In the genomic region with DNA sequence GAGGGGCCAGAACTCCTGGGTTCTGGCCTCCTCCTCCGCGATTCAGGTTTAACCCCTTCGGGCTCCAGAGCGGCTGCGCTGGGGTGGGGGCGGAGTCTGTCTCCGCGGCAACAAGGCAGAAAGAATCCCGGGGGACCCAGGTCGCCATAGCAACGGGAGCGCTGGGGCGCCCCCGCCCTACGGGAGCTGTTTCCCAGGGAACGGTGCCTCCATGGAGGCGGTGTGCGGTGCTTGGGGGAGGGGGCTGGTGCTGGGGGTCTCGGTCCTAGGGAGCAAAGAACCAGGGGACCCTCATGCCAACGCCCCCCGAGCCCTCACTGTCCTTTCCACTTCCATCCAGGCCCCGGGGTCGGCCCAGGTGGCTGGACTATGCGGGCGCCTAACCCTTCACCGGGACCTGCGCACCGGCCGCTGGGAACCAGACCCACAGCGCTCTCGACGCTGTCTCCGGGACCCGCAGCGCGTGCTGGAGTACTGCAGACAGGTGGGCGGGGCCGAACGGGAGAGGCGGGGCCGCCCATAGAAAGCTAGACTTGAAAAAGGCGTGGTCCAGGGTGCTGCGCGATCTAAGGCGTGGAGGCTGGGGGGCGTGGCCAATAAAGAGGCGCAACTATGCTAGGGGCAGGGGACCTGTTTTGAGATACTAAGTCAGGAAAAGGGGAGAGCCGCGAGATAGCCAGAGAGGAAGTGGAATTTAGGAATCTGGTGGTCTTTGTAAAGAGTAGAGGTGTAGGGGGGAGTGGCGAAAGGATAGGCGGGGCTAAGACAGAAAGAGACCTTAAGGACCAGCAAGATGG, we compare ENCODE assay signal across 9 cellular contexts. TPM values are rescaled to one million over a fixed set of nuclear protein-coding genes. Genes with fewer than 3 reads are reported as not detected.
DNase-seq lines count a peak whose midpoint lies in the region; ATAC-seq and TF ChIP-seq lines count a peak whose summit lies in the region.
"Had no signal": no experiment of that assay in that cellular context is flagged by ENCODE, and none has a peak within 500 bp of the region (broad histone marks: within the 10 kb centered on the region; RNA-seq: fewer than 3 reads in every experiment).

No MANE protein-coding gene starts in this region.

- no peak for TF ChIP-seq POLR2A in Peyer's patch (IDR thresholded peaks at IDR 0.05)

- ATAC-seq in GM21825 (IDR thresholded peaks at IDR 0.05; ENCODE audit: unreplicated experiment) = no peak

- peaks cover 23% of the 10 kb centered on the region for H3K4me1 Mint-ChIP-seq in neural crest cell

- H3K27me3 ChIP-seq in GM06990 (replicated peaks; ENCODE audit: control insufficient read depth, insufficient read depth, low read length) (peaks cover 2% of the 10 kb centered on the region), Peyer's patch (no peaks in the 10 kb centered on the region)

- H3K4me3 Mint-ChIP-seq in neural crest cell = peak overlapping the region; percentile 90

- H3K9me3 Mint-ChIP-seq in neural crest cell = no peaks in the 10 kb centered on the region

- TF ChIP-seq CTCF in GM06990 (IDR thresholded peaks at IDR 0.05; ENCODE audit: insufficient read depth, low read length, poor library complexity, severe bottlenecking) (no peak), Peyer's patch (IDR thresholded peaks at IDR 0.05) (no peak), neural crest cell (conservative IDR thresholded peaks at IDR 0.05) (no peak)

- H3K27me3 Mint-ChIP-seq in neural crest cell (ENCODE audit: low read depth) = no peaks in the 10 kb centered on the region

- no peaks in the 10 kb centered on the region for H3K9me3 ChIP-seq in Peyer's patch

- H3K36me3 ChIP-seq in GM06990 (ENCODE audit: control insufficient read depth, insufficient read depth, low read length) (no peaks in the 10 kb centered on the region), Peyer's patch (no peaks in the 10 kb centered on the region)

- peak overlapping the region; percentile 94 for H3K27ac Mint-ChIP-seq in neural crest cell (ENCODE audit: unreplicated experiment)

- peaks cover 0 to 20% (median 18%) of the 10 kb centered on the region in 4 donors for H3K4me1 ChIP-seq in Peyer's patch

- peaks cover 2% of the 10 kb centered on the region for H3K36me3 Mint-ChIP-seq in neural crest cell (ENCODE audit: low read depth)

- H3K4me3 ChIP-seq in GM06990 (replicated peaks; ENCODE audit: low read depth, low read length) = peak overlapping the region; percentile 21
- peak overlapping the region in 3 of 4 donors; percentile 29 to 56 (median 55) for H3K4me3 ChIP-seq in Peyer's patch

- peak; percentile 93 for DNase-seq in GM06990 (ENCODE audit: extremely low read depth, insufficient read length)
- DNase-seq in Kasumi-1 (lab: John Stamatoyannopoulos, UW) = peak; percentile 10 to 13
- DNase-seq in Peyer's patch = peak; percentile 65 to 83 (median 67)
- DNase-seq in activated T-helper 1 cell treated with Interleukin-2 at 50 U/mL for 16 hours (ENCODE audit: low read depth) = peak; percentile 54
- DNase-seq in fibroblast of gingiva (ENCODE audit: low read depth) = peak; percentile 18
- DNase-seq in neural crest cell (ENCODE audit: low read depth, low spot score) = peak; percentile 84
- DNase-seq in superior temporal gyrus (ENCODE audit: extremely low spot score) = peak; percentile 82

- no peak overlapping the region for H3K27ac ChIP-seq in Peyer's patch

RNA-seq across cellular contexts. Expression of a gene that starts 1.2 kb away (rescaled TPM):
- total RNA-seq in Peyer's patch (1 to 10 TPM in 3 of 4 donors, under 1 TPM in 1; 0.53 to 8.3 (median 1.7) TPM), neural crest cell (140 and 143 TPM in 2 replicates)

RNA-seq across cellular contexts. Expression of a gene that starts 12.8 kb away (rescaled TPM):
- total RNA-seq in Peyer's patch = 1 to 10 TPM in 1 of 4 donors, not detected in 3; 1.7 TPM
- 4.5 and 5.2 TPM in 2 replicates for total RNA-seq in neural crest cell
- total RNA-seq: skeletal muscle tissue had no signal

RNA-seq across cellular contexts. Expression of a gene that starts 17.2 kb away (rescaled TPM):
- not detected for total RNA-seq in Peyer's patch
- total RNA-seq in neural crest cell = not detected in 2 replicates

RNA-seq across cellular contexts. Expression of a gene that starts 30.8 kb away (rescaled TPM):
- total RNA-seq in Peyer's patch (10 to 100 TPM in 3 of 4 donors, 1 to 10 TPM in 1; 8.4 to 38.0 (median 23.6) TPM), neural crest cell (6.4 and 8.0 TPM in 2 replicates)

RNA-seq across cellular contexts. Expression of a gene that starts 32.8 kb away (rescaled TPM):
- total RNA-seq in Peyer's patch = 1 to 10 TPM in 1 of 4 donors, not detected in 3; 9.7 TPM
- total RNA-seq in neural crest cell = not detected in 2 replicates

Comparison
In these comparisons a context has a peak if more than half of its experiments do, and no peak if none do; other contexts are left out.
1. DNase-seq: peak in every context shown above with its lines; median percentile 93 in GM06990; 84 in neural crest cell; 82 in superior temporal gyrus; 67 in Peyer's patch; 54 in activated T-helper 1 cell treated with Interleukin-2 at 50 U/mL for 16 hours; 18 in fibroblast of gingiva; 12 in Kasumi-1.
2. RNA of a gene that starts 1.2 kb away (total RNA-seq): 140 to 143 TPM in neural crest cell; 0.53 to 8.3 TPM in Peyer's patch; every median in the first group is over 10 times any median in the second.